Comparison of ENCODE assay signal across 5 cellular contexts in the genomic region with DNA sequence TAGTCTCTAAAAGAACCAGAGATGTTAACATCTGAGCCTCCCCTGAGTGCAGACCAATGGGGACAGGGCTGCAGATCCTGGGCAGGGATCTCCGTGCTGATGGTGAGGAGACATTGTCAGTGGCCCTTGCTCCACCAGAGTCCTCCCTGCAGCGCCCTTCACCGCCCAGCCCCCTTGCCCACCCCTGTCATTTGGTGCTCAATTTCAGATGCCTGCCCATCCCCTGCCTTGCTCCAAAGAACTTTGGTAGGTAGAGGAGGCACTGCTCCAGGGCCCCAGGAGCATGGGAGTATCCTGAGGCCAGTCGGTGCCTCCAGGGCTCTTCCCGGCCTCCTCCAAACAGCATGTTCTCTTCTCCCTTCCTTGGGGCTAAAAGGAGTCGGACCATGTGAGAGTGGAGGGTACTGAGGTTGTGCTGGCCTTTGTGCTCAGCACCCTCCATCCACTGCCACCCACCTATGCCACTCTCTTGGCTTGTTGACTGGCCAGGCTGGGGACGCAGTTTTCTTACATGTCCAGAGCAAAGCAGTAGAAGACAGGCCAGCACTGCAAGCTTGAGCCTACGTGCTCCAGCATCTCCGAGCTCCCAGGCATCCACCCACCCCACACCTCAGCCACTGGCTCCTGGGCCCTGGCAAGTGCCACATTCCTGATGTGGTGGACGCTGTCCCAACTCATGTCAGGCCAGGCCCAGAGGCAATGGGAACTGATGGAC.
"Had no signal": no experiment of that assay in that cellular context is flagged by ENCODE, and none has a peak within 500 bp of the region (broad histone marks: within the 10 kb centered on the region; RNA-seq: fewer than 3 reads in every experiment).

No MANE protein-coding gene starts in this region.

- H3K4me3 ChIP-seq: GM23338, K562 had no signal

- H3K27ac Mint-ChIP-seq: GM23338 had no signal

- DNase-seq: H9, HCEC 1CT, IMR-90 had no signal

- H3K4me3 Mint-ChIP-seq: GM23338, H9 had no signal

- H3K9me3 Mint-ChIP-seq: GM23338, H9 had no signal

- H3K4me2 ChIP-seq: GM23338 had no signal

- ATAC-seq: GM23338, K562 had no signal

- H2AFZ ChIP-seq: GM23338 had no signal
